8 cellular contexts compared by ENCODE assay signal in the genomic region with DNA sequence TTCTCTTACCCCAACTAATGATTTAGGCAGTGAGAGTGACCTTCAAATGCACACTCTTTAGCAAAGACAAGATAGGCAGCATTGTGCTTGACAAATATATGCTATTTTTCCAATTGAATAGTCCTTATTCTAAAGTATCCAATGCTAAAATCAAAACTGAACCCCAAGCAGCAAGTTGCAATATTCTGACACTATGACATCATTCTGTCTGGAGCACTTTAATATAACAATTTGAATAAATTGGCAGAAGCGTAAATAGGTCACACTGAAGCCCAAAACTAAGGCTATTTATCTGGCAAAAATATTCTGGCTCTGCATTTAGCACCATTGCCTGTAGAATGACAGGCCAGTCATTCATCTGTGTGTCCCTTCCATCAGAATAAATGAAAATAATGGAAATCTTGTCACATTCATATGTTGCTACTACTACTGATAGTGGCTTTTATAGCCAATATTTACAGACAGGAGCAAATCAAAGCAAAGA. TPM values are rescaled to one million over a fixed set of nuclear protein-coding genes. Genes with fewer than 3 reads are reported as not detected.
DNase-seq lines count a peak whose midpoint lies in the region; ATAC-seq and TF ChIP-seq lines count a peak whose summit lies in the region.

No MANE protein-coding gene starts in this region.

- ATAC-seq in HG03354 (IDR thresholded peaks at IDR 0.05; ENCODE audit: poor library complexity, severe bottlenecking, unreplicated experiment) (no peak), GM21825 (IDR thresholded peaks at IDR 0.05; ENCODE audit: unreplicated experiment) (no peak)

- H3K27ac ChIP-seq in SU-DHL-6 (ENCODE audit: low read depth, low read length) (peak overlapping the region; percentile 93), esophagus squamous epithelium (peak overlapping the region in 3 of 4 donors; percentile 5 to 97 (median 97))

- H3K4me2 ChIP-seq in SU-DHL-6 (ENCODE audit: low read depth, low read length, poor library complexity, severe bottlenecking): peak overlapping the region; percentile 93

- H4K20me1 ChIP-seq in SU-DHL-6 (ENCODE audit: low read depth, low read length): no peaks in the 10 kb centered on the region

- H2AFZ ChIP-seq in SU-DHL-6 (ENCODE audit: low read depth, low read length, severe bottlenecking): no peak overlapping the region

- H3K9me3 ChIP-seq in SU-DHL-6 (ENCODE audit: insufficient read depth, low read length): no peaks in the 10 kb centered on the region
- H3K9me3 ChIP-seq in esophagus squamous epithelium: no peaks in the 10 kb centered on the region

- no peak for TF ChIP-seq POLR2A in esophagus squamous epithelium (IDR thresholded peaks at IDR 0.05)

- H3K4me1 ChIP-seq in esophagus squamous epithelium: peaks cover 3 to 63% (median 5%) of the 10 kb centered on the region in 3 donors

- peaks cover 78% of the 10 kb centered on the region for H3K79me2 ChIP-seq in SU-DHL-6 (ENCODE audit: insufficient read depth, low read length)

- no peaks in the 10 kb centered on the region for H3K27me3 ChIP-seq in SU-DHL-6 (ENCODE audit: low read length)
- no peaks in the 10 kb centered on the region for H3K27me3 ChIP-seq in esophagus squamous epithelium

- H3K36me3 ChIP-seq in SU-DHL-6 (ENCODE audit: low read length): peaks cover 25% of the 10 kb centered on the region
- H3K36me3 ChIP-seq in esophagus squamous epithelium: no peaks in the 10 kb centered on the region

- H3F3A ChIP-seq in SU-DHL-6 (ENCODE audit: insufficient read depth): peaks cover 47% of the 10 kb centered on the region

- intact Hi-C loops in esophagus squamous epithelium (cut with DNase I): no loop called here

- no peak for TF ChIP-seq CTCF in GM12865 (IDR thresholded peaks at IDR 0.05; ENCODE audit: insufficient read depth, low read depth, low read length, missing control alignments)
- no peak for TF ChIP-seq CTCF in SU-DHL-6 (IDR thresholded peaks at IDR 0.05; ENCODE audit: insufficient read depth, low read length, poor library complexity, severe bottlenecking)
- no peak for TF ChIP-seq CTCF in esophagus squamous epithelium (IDR thresholded peaks at IDR 0.05)

- DNase-seq in GM12865 (ENCODE audit: low read depth) (no peak), esophagus squamous epithelium (lab: John Stamatoyannopoulos, UW) (no peak), skeletal muscle cell (ENCODE audit: low read depth) (no peak), NCI-H524 treated with DMSO at 0.1 percent for 48 hours (lab: John Stamatoyannopoulos, UW) (no peak), SHP77 (lab: John Stamatoyannopoulos, UW) (no peak)

- H3K4me3 ChIP-seq in GM12865 (ENCODE audit: low read depth, low read length): peak overlapping the region; percentile 100
- H3K4me3 ChIP-seq in SU-DHL-6 (ENCODE audit: insufficient read depth, low read length, poor library complexity, severe bottlenecking): peak overlapping the region; percentile 90
- H3K4me3 ChIP-seq in esophagus squamous epithelium: peak overlapping the region in 3 of 4 donors; percentile 16 to 93 (median 91)
- H3K4me3 ChIP-seq in skeletal muscle cell (ENCODE audit: low read depth, low read length): peak overlapping the region; percentile 97

- peak overlapping the region; percentile 96 for H3K9ac ChIP-seq in SU-DHL-6 (ENCODE audit: low read length)

- H3K9me2 ChIP-seq in SU-DHL-6 (replicated peaks; ENCODE audit: insufficient read depth, low read length): no peaks in the 10 kb centered on the region

- 81 to 86% methylated on average over 1 of the region's 1 CpG for WGBS in esophagus squamous epithelium, 2 donors

RNA-seq across cellular contexts. Expression of a gene that starts 2.9 kb away (rescaled TPM):
- total RNA-seq in esophagus squamous epithelium: 10 to 100 TPM in 3 of 4 donors, 1 to 10 TPM in 1; 6.7 to 29.4 (median 19.6) TPM
